1 cellular context compared by ENCODE assay signal in the genomic region with DNA sequence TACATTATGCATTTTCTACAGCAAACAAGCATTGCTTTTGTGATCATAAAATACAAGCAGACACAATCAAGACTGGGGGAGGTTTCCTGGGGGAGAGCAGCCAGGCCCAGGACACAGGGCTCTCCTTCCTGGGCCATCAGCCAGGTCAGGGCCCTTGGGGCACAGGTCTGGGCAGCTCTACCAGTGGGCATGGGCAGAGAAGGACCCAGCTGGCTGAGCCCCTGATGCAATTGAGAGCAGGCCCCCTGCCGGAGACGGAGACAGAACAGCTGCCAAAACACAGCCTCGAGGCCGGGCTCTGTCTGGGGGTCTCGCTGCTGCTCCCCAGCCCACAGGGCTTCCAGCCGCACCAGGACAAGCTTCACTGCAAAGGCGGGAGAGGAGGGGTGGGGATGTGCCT.
TF ChIP-seq lines count a peak whose summit lies in the region.

No MANE protein-coding gene starts in this region.

TF ChIP-seq in HepG2, 621 proteins besides CTCF, POLR2A, EP300 and RAD21:
- peak; percentile 22 for TF ChIP-seq HNRNPLL (IDR thresholded peaks at IDR 0.05; ENCODE audit: low read depth, low read length, poor library complexity, severe bottlenecking)
